ENCODE assay signal across 8 cellular contexts in genomic region chr15:34038404-34039179, GRCh38. TPM values are rescaled to one million over a fixed set of nuclear protein-coding genes. Genes with fewer than 3 reads are reported as not detected.
DNase-seq lines count a peak whose midpoint lies in the region; ATAC-seq, FAIRE-seq and TF ChIP-seq lines count a peak whose summit lies in the region.

No MANE protein-coding gene starts in this region.

- TF ChIP-seq CTCF in SK-N-SH (IDR thresholded peaks at IDR 0.05) = no peak
- TF ChIP-seq CTCF in ovary (IDR thresholded peaks at IDR 0.05) = no peak
- TF ChIP-seq CTCF in thyroid gland (IDR thresholded peaks at IDR 0.05) = no peak

- H3K79me2 ChIP-seq in SK-N-SH (ENCODE audit: insufficient read depth) = peaks cover 33% of the 10 kb centered on the region

- no peaks in the 10 kb centered on the region for H4K20me1 ChIP-seq in SK-N-SH (ENCODE audit: insufficient read depth)

- H3K9ac ChIP-seq in SK-N-SH = peak overlapping the region; percentile 82

- no peak for TF ChIP-seq RAD21 in SK-N-SH (IDR thresholded peaks at IDR 0.05; ENCODE audit: low read length)

- H3K27ac ChIP-seq in SK-N-SH (ENCODE audit: low read depth in 2 of 2, low read length in 1 of 2) (peak overlapping the region; percentile 74 to 97), ovary (peak overlapping the region; percentile 69 to 96), thyroid gland (peak overlapping the region; percentile 76 to 79 (median 77))

- peak overlapping the region; percentile 89 for H2AFZ ChIP-seq in SK-N-SH (ENCODE audit: low read depth)

- no peaks in the 10 kb centered on the region for H3K9me3 Mint-ChIP-seq in activated naive CD4-positive, alpha-beta T cell treated with anti-CD3 and anti-CD28 coated beads, Interleukin-2, amount 50 U/mL, for 72 hours

- H3K27me3 ChIP-seq in SK-N-SH (ENCODE audit: insufficient read depth) (no peaks in the 10 kb centered on the region), ovary (no peaks in the 10 kb centered on the region), thyroid gland (no peaks in the 10 kb centered on the region)

- POLR2A ChIA-PET in SK-N-SH (lab: Yijun Ruan, JAX) = interaction anchor here (0.6 to 1.7 kb wide), 3 partner anchors 22 to 299 kb away, joined by 3 to 5 read pairs (median 4); partner anchors contain the start of genes EMC4 and SLC12A6

- CTCF ChIA-PET in SK-N-SH (lab: Yijun Ruan, JAX) = interaction anchor here (0.9 to 1.5 kb wide), 2 partner anchors 75 to 301 kb away, joined by 3 to 4 read pairs; no protein-coding TSS in a partner anchor

- H3K4me3 ChIP-seq in SK-N-SH (ENCODE audit: low read depth in 2 of 2, low read length in 1 of 2) (peak overlapping the region; percentile 82 to 90), ovary (peak overlapping the region; percentile 89), thyroid gland (replicated peaks in 1 of 3) (peak overlapping the region; percentile 36 to 91 (median 74))

- peak; percentile 96 for DNase-seq in GM03348 (ENCODE audit: low spot score)
- peak; percentile 65 for DNase-seq in H54 (ENCODE audit: insufficient read length, low spot score)
- peak; percentile 82 for DNase-seq in LoVo (ENCODE audit: low spot score)
- DNase-seq in SK-N-SH = peak; percentile 94
- peak; percentile 79 to 80 for DNase-seq in activated naive CD4-positive, alpha-beta T cell treated with anti-CD3 and anti-CD28 coated beads, Interleukin-2, amount 50 U/mL, for 72 hours (ENCODE audit: low spot score in 2 of 2)
- peak; percentile 30 to 92 (median 82) for DNase-seq in head of caudate nucleus
- DNase-seq in ovary = peak; percentile 74 to 90 (median 83)
- peak; percentile 81 to 85 for DNase-seq in thyroid gland

- no peak for FAIRE-seq in H54 (lab: Jason Lieb, UNC)

- 1% methylated on average over 30 of the region's 112 CpGs for WGBS in SK-N-SH (ENCODE audit: low lambda C conversion rate)
- 0 to 1% (median 1%) methylated on average over 46 to 111 of the region's 112 CpGs for WGBS in ovary, 3 donors
- WGBS in thyroid gland, 2 donors = 0 to 1% methylated on average over 1 to 8 of the region's 112 CpGs

- peak; percentile 69 to 83 for ATAC-seq in activated naive CD4-positive, alpha-beta T cell treated with anti-CD3 and anti-CD28 coated beads, Interleukin-2, amount 50 U/mL, for 72 hours

- H3K4me1 ChIP-seq in SK-N-SH (ENCODE audit: control insufficient read depth in 1 of 2, insufficient read depth in 2 of 2, low read depth in 1 of 2, low read length in 1 of 2) (peaks cover 3 to 4% of the 10 kb centered on the region in 2 experiments; a peak in 2 of 4 replicates), ovary (ENCODE audit: insufficient read depth) (peaks cover 2% of the 10 kb centered on the region), thyroid gland (peaks cover 4 to 8% of the 10 kb centered on the region in 2 donors)

- no peaks in the 10 kb centered on the region for H3K9me2 ChIP-seq in SK-N-SH

- H3K27ac Mint-ChIP-seq in activated naive CD4-positive, alpha-beta T cell treated with anti-CD3 and anti-CD28 coated beads, Interleukin-2, amount 50 U/mL, for 72 hours = peak overlapping the region; percentile 73 to 93

- TF ChIP-seq EP300 in SK-N-SH (IDR thresholded peaks at IDR 0.05; ENCODE audit: borderline replicate concordance in 1 of 2, low read depth in 1 of 2, low read length in 1 of 2) (no peak), ovary (IDR thresholded peaks at IDR 0.05) (no peak)

- H3K9me3 ChIP-seq in SK-N-SH (no peaks in the 10 kb centered on the region), ovary (no peaks in the 10 kb centered on the region), thyroid gland (no peaks in the 10 kb centered on the region)

- no peaks in the 10 kb centered on the region for H3K36me3 Mint-ChIP-seq in activated naive CD4-positive, alpha-beta T cell treated with anti-CD3 and anti-CD28 coated beads, Interleukin-2, amount 50 U/mL, for 72 hours

- no peaks in the 10 kb centered on the region for H3K36me3 ChIP-seq in SK-N-SH (replicated peaks in 1 of 2; ENCODE audit: control insufficient read depth in 1 of 2, insufficient read depth in 2 of 2, low read length in 1 of 2)
- no peaks in the 10 kb centered on the region for H3K36me3 ChIP-seq in ovary
- no peaks in the 10 kb centered on the region for H3K36me3 ChIP-seq in thyroid gland

- peaks cover 3% of the 10 kb centered on the region for H3F3A ChIP-seq in SK-N-SH (replicated peaks; ENCODE audit: insufficient read depth)

- intact Hi-C loops in head of caudate nucleus (cut with DNase I) = loop anchor here (2.0 kb wide), 1 partner anchor 62 kb away; the partner anchor contains the start of gene EMC7
- intact Hi-C loops in ovary (cut with DNase I) = no loop called here
- intact Hi-C loops in thyroid gland (cut with DNase I) = no loop called here

- peak; percentile 58 for TF ChIP-seq POLR2A in H54 (IDR thresholded peaks at IDR 0.05; ENCODE audit: low read depth, low read length)
- peak; percentile 56 for TF ChIP-seq POLR2A in ovary (IDR thresholded peaks at IDR 0.05)
- TF ChIP-seq POLR2A in thyroid gland (IDR thresholded peaks at IDR 0.05) = peak in 1 of 2 donors; percentile 69

- peak overlapping the region; percentile 81 for H3K4me2 ChIP-seq in SK-N-SH

TF ChIP-seq in SK-N-SH, 30 proteins besides CTCF, POLR2A, EP300 and RAD21:
- TF ChIP-seq NRF1 (IDR thresholded peaks at IDR 0.05; ENCODE audit: low read depth, low read length) (peak; percentile 88), RXRA (IDR thresholded peaks at IDR 0.05; ENCODE audit: borderline replicate concordance, low read depth) (no peak), RFX5 (IDR thresholded peaks at IDR 0.05; ENCODE audit: low read length) (no peak), TAF1 (IDR thresholded peaks at IDR 0.05; ENCODE audit: borderline replicate concordance, low read depth, low read length) (peak; percentile 52; the same call in 1 of the 2 replicates), MEF2A (IDR thresholded peaks at IDR 0.05; ENCODE audit: borderline replicate concordance, low read depth) (no peak), JUND (IDR thresholded peaks at IDR 0.05) (no peak), GATA2 (CRISPR knock-in tag; IDR thresholded peaks at IDR 0.05) (no peak), MAX (IDR thresholded peaks at IDR 0.05; ENCODE audit: low read depth) (peak; percentile 50), ZBTB33 (IDR thresholded peaks at IDR 0.05; ENCODE audit: borderline replicate concordance, low read depth) (no peak), GABPA (IDR thresholded peaks at IDR 0.05; ENCODE audit: low read depth) (no peak), POLR2AphosphoS5 (IDR thresholded peaks at IDR 0.05; ENCODE audit: low read depth, low read length) (peak; percentile 92), MXI1 (IDR thresholded peaks at IDR 0.05; ENCODE audit: low read depth, low read length) (peak; percentile 81), USF2 (IDR thresholded peaks at IDR 0.05; ENCODE audit: borderline replicate concordance, low read depth, low read length) (no peak), TEAD4 (IDR thresholded peaks at IDR 0.05; ENCODE audit: borderline replicate concordance, insufficient read depth) (no peak), CHD2 (IDR thresholded peaks at IDR 0.05; ENCODE audit: low read length, partially characterized antibody) (no peak), USF1 (IDR thresholded peaks at IDR 0.05; ENCODE audit: borderline replicate concordance, low read depth) (0 out of 2 replicates have a peak, but pooled peaks have one; percentile 29)

RNA-seq across cellular contexts. Expression of gene AVEN, which starts 0.4 kb away (rescaled TPM):
- polyA plus RNA-seq in SK-N-SH (2012; rRNA removed) = 7.5 and 9.1 TPM in 2 replicates
- 11.8 and 15.2 TPM in 2 replicates for polyA plus RNA-seq in SK-N-SH (2012; cell fraction: cytosol; rRNA removed)
- polyA plus RNA-seq in SK-N-SH (2012; cell fraction: nucleus; rRNA removed) = 4.0 and 5.8 TPM in 2 replicates
- 1 to 10 TPM; 6.9 to 9.3 TPM for total RNA-seq in activated naive CD4-positive, alpha-beta T cell treated with anti-CD3 and anti-CD28 coated beads, Interleukin-2, amount 50 U/mL, for 72 hours
- 10 to 100 TPM in 6 of 7 donors, 1 to 10 TPM in 1; 9.0 to 13.0 (median 11.5) TPM for total RNA-seq in ovary
- polyA plus RNA-seq in ovary = 10 to 100 TPM in 1 of 2 donors, 1 to 10 TPM in 1; 9.3 to 20.9 TPM
- 10 to 100 TPM in 2 of 4 donors, 1 to 10 TPM in 2; 7.7 to 12.9 (median 10.1) TPM for total RNA-seq in thyroid gland

Comparison
In these comparisons a context has a peak if more than half of its experiments do, and no peak if none do; other contexts are left out.
1. Peak in every context shown above with its lines: DNase-seq, ATAC-seq, H3K4me3 ChIP-seq and H3K27ac ChIP-seq.